Comparison of ENCODE assay signal across 11 cellular contexts in genomic region chr1:23475134-23475628, GRCh38. TPM values are rescaled to one million over a fixed set of nuclear protein-coding genes. Genes with fewer than 3 reads are reported as not detected.
DNase-seq lines count a peak whose midpoint lies in the region; ATAC-seq and TF ChIP-seq lines count a peak whose summit lies in the region.
"Had no signal": no experiment of that assay in that cellular context is flagged by ENCODE, and none has a peak within 500 bp of the region (broad histone marks: within the 10 kb centered on the region; RNA-seq: fewer than 3 reads in every experiment).

No MANE protein-coding gene starts in this region.

- no peaks in the 10 kb centered on the region for H3K4me1 Mint-ChIP-seq in CD4-positive, alpha-beta memory T cell

- no peak overlapping the region for H3K4me3 ChIP-seq in MG63
- no peak overlapping the region for H3K4me3 ChIP-seq in cardiac fibroblast (replicated peaks in 1 of 2; ENCODE audit: low read depth in 2 of 2, low read length in 2 of 2)
- H3K4me3 ChIP-seq in CD4-positive, alpha-beta memory T cell (ENCODE audit: low read length in 2 of 2) = no peak overlapping the region

- no peak overlapping the region for H3K4me3 Mint-ChIP-seq in CD4-positive, alpha-beta memory T cell
- H3K4me3 Mint-ChIP-seq: activated T-helper 1 cell treated with anti-CD3 and anti-CD28 coated beads, Interleukin-12 subunit alpha, Interleukin-12 subunit beta, Interleukin-2, Interleukin-4 antibody, amounts not matched to agents 30 ng/mL and 10 ng/mL and 1 ng/mL, durations not matched to agents 14 hours and 24 hours and 36 hours had no signal

- no peaks in the 10 kb centered on the region for H3K36me3 Mint-ChIP-seq in CD4-positive, alpha-beta memory T cell

- H3K27ac Mint-ChIP-seq in CD4-positive, alpha-beta memory T cell = no peak overlapping the region
- H3K27ac Mint-ChIP-seq: activated T-helper 1 cell treated with anti-CD3 and anti-CD28 coated beads, Interleukin-12 subunit alpha, Interleukin-12 subunit beta, Interleukin-2, Interleukin-4 antibody, amounts not matched to agents 30 ng/mL and 10 ng/mL and 1 ng/mL, durations not matched to agents 14 hours and 24 hours and 36 hours had no signal

- intact Hi-C loops in CD4-positive, alpha-beta memory T cell (cut with micrococcal nuclease) = no loop called here

- CTCF ChIA-PET in CD4-positive, alpha-beta memory T cell (lab: Charles Lee; ENCODE audit: partially characterized antibody) = interaction anchor here (1.2 kb wide), 1 partner anchor 163 kb away, joined by 3 read pairs; no protein-coding TSS in a partner anchor

- DNase-seq in AG09319 (ENCODE audit: extremely low read depth, low read depth) (peak; percentile 73), MG63 (peak; percentile 41), cardiac fibroblast (ENCODE audit: low read depth in 2 of 2) (peak; percentile 89 to 92), midbrain (lab: John Stamatoyannopoulos, UW) (peak; percentile 29), mucosa of gallbladder (ENCODE audit: low spot score) (no peak)
- DNase-seq in CD4-positive, alpha-beta memory T cell = no peak
- no peak for DNase-seq in NK-92 treated with Interleukin-12 subunit alpha and Interleukin-12 subunit beta, amount 100 ng/mL, for 24 hours (lab: John Stamatoyannopoulos, UW)
- DNase-seq: DMS53, NCI-H524 had no signal

- H3K4me1 ChIP-seq in CD4-positive, alpha-beta memory T cell (ENCODE audit: insufficient read depth, low read length) = no peaks in the 10 kb centered on the region

- ATAC-seq in HG02973 (IDR thresholded peaks at IDR 0.05; ENCODE audit: unreplicated experiment) = no peak

- no peaks in the 10 kb centered on the region for H3K9me3 ChIP-seq in MG63
- no peaks in the 10 kb centered on the region for H3K9me3 ChIP-seq in CD4-positive, alpha-beta memory T cell (ENCODE audit: control insufficient read depth in 1 of 2, low read length in 2 of 2)

- H3K36me3 ChIP-seq in MG63 = no peaks in the 10 kb centered on the region
- no peaks in the 10 kb centered on the region for H3K36me3 ChIP-seq in CD4-positive, alpha-beta memory T cell (ENCODE audit: insufficient read depth, low read length)

- POLR2A ChIA-PET in CD4-positive, alpha-beta memory T cell (lab: Charles Lee; ENCODE audit: partially characterized antibody) = no interaction called here

- no peaks in the 10 kb centered on the region for H3K9me3 Mint-ChIP-seq in CD4-positive, alpha-beta memory T cell
- H3K9me3 Mint-ChIP-seq: activated T-helper 1 cell treated with anti-CD3 and anti-CD28 coated beads, Interleukin-12 subunit alpha, Interleukin-12 subunit beta, Interleukin-2, Interleukin-4 antibody, amounts not matched to agents 30 ng/mL and 10 ng/mL and 1 ng/mL, durations not matched to agents 14 hours and 24 hours and 36 hours had no signal

- H3K27me3 ChIP-seq in MG63 = no peaks in the 10 kb centered on the region
- no peaks in the 10 kb centered on the region for H3K27me3 ChIP-seq in CD4-positive, alpha-beta memory T cell (ENCODE audit: insufficient read depth, low read length)

- no peak for TF ChIP-seq CTCF in AG09319 (IDR thresholded peaks at IDR 0.05; ENCODE audit: low read depth, low read length)
- no peak for TF ChIP-seq CTCF in cardiac fibroblast (IDR thresholded peaks at IDR 0.05; ENCODE audit: low read depth, low read length)

- no peak overlapping the region for H3K27ac ChIP-seq in CD4-positive, alpha-beta memory T cell (ENCODE audit: low read depth, low read length)

- peaks cover 0 to 4% of the 10 kb centered on the region in 2 donors for H3K27me3 Mint-ChIP-seq in CD4-positive, alpha-beta memory T cell

RNA-seq across cellular contexts. Expression of gene ASAP3, which starts 8.8 kb away (rescaled TPM):
- total RNA-seq in MG63 (2014; rRNA removed; shearing (Covaris generic); ENCODE audit: low replicate concordance) = 8.4 and 17.3 TPM in 2 replicates
- 40.1 TPM for total RNA-seq in mucosa of gallbladder
- total RNA-seq in CD4-positive, alpha-beta memory T cell = 1 to 10 TPM; 1.2 to 1.4 TPM
- 1 to 10 TPM in 1 of 2 donors, under 1 TPM in 1; 0.73 to 1.4 TPM for polyA plus RNA-seq in CD4-positive, alpha-beta memory T cell
- total RNA-seq: activated T-helper 1 cell treated with anti-CD3 and anti-CD28 coated beads, Interleukin-12 subunit alpha, Interleukin-12 subunit beta, Interleukin-2, Interleukin-4 antibody, amounts not matched to agents 30 ng/mL and 10 ng/mL and 1 ng/mL, durations not matched to agents 14 hours and 24 hours and 36 hours had no signal

RNA-seq across cellular contexts. Expression of gene TCEA3, which starts 50.6 kb away (rescaled TPM):
- total RNA-seq in MG63 (2014; rRNA removed; shearing (Covaris generic); ENCODE audit: low replicate concordance) = not detected in 2 replicates
- 32.0 TPM for total RNA-seq in mucosa of gallbladder
- total RNA-seq in CD4-positive, alpha-beta memory T cell = 10 to 100 TPM; 28.7 to 30.8 TPM
- polyA plus RNA-seq in CD4-positive, alpha-beta memory T cell = 10 to 100 TPM; 22.7 to 28.0 TPM

RNA-seq across cellular contexts. Expression of gene E2F2, which starts 55.9 kb away (rescaled TPM):
- total RNA-seq in MG63 (2014; rRNA removed; shearing (Covaris generic); ENCODE audit: low replicate concordance) = 4.3 and 6.9 TPM in 2 replicates
- 0.46 TPM for total RNA-seq in mucosa of gallbladder
- 1 to 10 TPM; 1.1 to 1.2 TPM for total RNA-seq in CD4-positive, alpha-beta memory T cell
- polyA plus RNA-seq in CD4-positive, alpha-beta memory T cell = 1 to 10 TPM in 1 of 2 donors, under 1 TPM in 1; 0.69 to 1.1 TPM

Comparison
In these comparisons a context has a peak if more than half of its experiments do, and no peak if none do; other contexts are left out.
1. DNase-seq: peak in AG09319 (single experiment), MG63 (single experiment), cardiac fibroblast (2 of 2) and midbrain (single experiment); none in mucosa of gallbladder (single experiment), CD4-positive, alpha-beta memory T cell (0 of 5) and NK-92 treated with Interleukin-12 subunit alpha and Interleukin-12 subunit beta, amount 100 ng/mL, for 24 hours (single experiment).
2. RNA of gene TCEA3, which starts 50.6 kb away (total RNA-seq): 32.0 TPM in mucosa of gallbladder (single experiment) and 28.7 to 30.8 TPM in CD4-positive, alpha-beta memory T cell; not detected in MG63; every median in the first group is over 10 times any median in the second.